In the genomic region with DNA sequence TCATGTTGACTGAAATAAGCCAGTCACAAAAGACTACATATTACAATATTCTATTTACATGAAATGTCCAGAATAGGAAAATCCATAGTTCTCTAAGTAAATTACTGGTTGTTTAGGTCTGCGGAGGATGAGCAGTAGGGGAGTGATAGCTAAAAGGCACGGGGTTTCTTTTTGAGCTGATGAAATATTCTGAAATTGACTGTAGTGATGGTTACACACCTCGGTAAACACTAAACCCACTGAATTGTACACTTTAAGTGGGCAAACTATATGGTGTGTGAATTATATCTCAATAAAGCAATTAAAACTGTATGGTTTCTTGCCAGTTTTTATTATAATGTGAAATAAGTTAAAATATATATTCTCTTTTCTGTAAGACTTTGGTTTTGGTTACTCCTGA, we compare ENCODE assay signal across 35 cellular contexts.
DNase-seq lines count a peak whose midpoint lies in the region; ATAC-seq, FAIRE-seq and TF ChIP-seq lines count a peak whose summit lies in the region.
"Had no signal": no experiment of that assay in that cellular context is flagged by ENCODE, and none has a peak within 500 bp of the region (broad histone marks: within the 10 kb centered on the region; RNA-seq: fewer than 3 reads in every experiment).

No MANE protein-coding gene starts in this region.

- in situ Hi-C loops in K562 (cut with MboI): no loop called here

- FAIRE-seq in K562 (lab: Jason Lieb, UNC): no peak
- FAIRE-seq: A549 had no signal

- H3K36me3 Mint-ChIP-seq in activated T-cell treated with anti-CD3 and anti-CD28 coated beads, Interleukin-2, amount 50 U/mL, for 72 hours (ENCODE audit: insufficient read depth in 2 of 2): no peaks in the 10 kb centered on the region
- H3K36me3 Mint-ChIP-seq: CD14-positive monocyte; CD4-positive, alpha-beta memory T cell; CD4-positive, CD25-positive, alpha-beta regulatory T cell; CD8-positive, alpha-beta memory T cell; CD8-positive, alpha-beta T cell had no signal

- H2AFZ ChIP-seq in K562 (ENCODE audit: low read depth, low read length): no peak overlapping the region

- ATAC-seq in activated T-cell treated with anti-CD3 and anti-CD28 coated beads, Interleukin-2, amount 50 U/mL, for 72 hours (replicated peaks in 1 of 2): no peak
- ATAC-seq in K562 (peak; percentile 76; the same call in 2 of the 3 replicates), sciatic nerve (no peak)
- ATAC-seq: A549; CD8-positive, alpha-beta T cell had no signal

- no peak overlapping the region for H3K4me2 ChIP-seq in K562 (ENCODE audit: insufficient read depth, low read length)
- H3K4me2 ChIP-seq: A549; BLaER1; BLaER1 treated with 17β-estradiol and CSF1 and Interleukin-3, amounts not matched to agents 10 nM and 100 nM had no signal

- no peaks in the 10 kb centered on the region for H3K9me3 Mint-ChIP-seq in activated T-cell treated with anti-CD3 and anti-CD28 coated beads, Interleukin-2, amount 50 U/mL, for 72 hours
- H3K9me3 Mint-ChIP-seq: CD4-positive, alpha-beta memory T cell; CD4-positive, alpha-beta T cell; CD4-positive, CD25-positive, alpha-beta regulatory T cell; CD8-positive, alpha-beta memory T cell; CD8-positive, alpha-beta T cell had no signal

- H4K20me1 ChIP-seq in K562 (replicated peaks; ENCODE audit: control insufficient read depth, insufficient read depth, low read length): no peaks in the 10 kb centered on the region
- H4K20me1 ChIP-seq: BLaER1; BLaER1 treated with 17β-estradiol and CSF1 and Interleukin-3, amounts not matched to agents 10 nM and 100 nM had no signal

- CTCF ChIA-PET in HEK293 (lab: Yijun Ruan, JAX) (no interaction called here), K562 (lab: Yijun Ruan, JAX; ENCODE audit: low intra/inter-chr PET ratio) (no interaction called here)

- no peak for DNase-seq in activated T-cell treated with anti-CD3 and anti-CD28 coated beads, Interleukin-2, amount 50 U/mL, for 72 hours
- DNase-seq in activated T-cell treated with anti-CD3 and anti-CD28 coated beads, Interleukin-2, amount 50 U/mL, for 1 hour: no peak
- DNase-seq in NCI-H69 (lab: John Stamatoyannopoulos, UW) (peak; percentile 29), K562 (ENCODE audit: extremely low read depth in 1 of 4, low spot score in 3 of 4) (no peak), sciatic nerve (ENCODE audit: low spot score) (no peak), A172 (ENCODE audit: low spot score) (no peak)
- DNase-seq in activated CD4-positive, alpha-beta T cell treated with anti-CD3 and anti-CD28 coated beads, Interleukin-2, amount 50 U/mL, for 4 hours: no peak
- DNase-seq: 8988T; ACHN; AML-193; BE2C; C1 segment of cervical spinal cord; Caco-2; Calu3; CD4-positive, alpha-beta memory T cell; CD4-positive, alpha-beta T cell; CD4-positive, CD25-positive, alpha-beta regulatory T cell; CD8-positive, alpha-beta memory T cell; CD8-positive, alpha-beta T cell; COR-L47; DMS 273 treated with DMSO at 0.1 percent for 48 hours; DMS153; DMS53; DMS79; DMS79 treated with DMSO at 0.1 percent for 48 hours; DND-41; EL had no signal

- peaks cover 28% of the 10 kb centered on the region for H3K27me3 Mint-ChIP-seq in activated T-cell treated with anti-CD3 and anti-CD28 coated beads, Interleukin-2, amount 50 U/mL, for 72 hours (ENCODE audit: low read depth)

- H3K27ac ChIP-seq in HEK293 (ENCODE audit: extremely low read depth, low read depth, low read length): no peak overlapping the region
- no peak overlapping the region for H3K27ac ChIP-seq in K562 (ENCODE audit: extremely low read depth, low read depth, low read length)
- H3K27ac ChIP-seq: 22Rv1; A549; BLaER1; BLaER1 treated with 17β-estradiol and CSF1 and Interleukin-3, amounts not matched to agents 10 nM and 100 nM; C4-2B had no signal

- TF ChIP-seq CTCF in HEK293 (tag by site-specific recombination; IDR thresholded peaks at IDR 0.05): no peak
- TF ChIP-seq CTCF in K562 (IDR thresholded peaks at IDR 0.05 in 2 of 3, conservative IDR thresholded peaks at IDR 0.05 in 1 of 3; ENCODE audit: insufficient read depth in 2 of 3, low read depth in 1 of 3, low read length in 3 of 3): no peak

- no peak for TF ChIP-seq POLR2A in K562 (conservative IDR thresholded peaks at IDR 0.05)

- no peaks in the 10 kb centered on the region for H3K9me1 ChIP-seq in K562 (ENCODE audit: control insufficient read depth, insufficient read depth, low read length)

- no peaks in the 10 kb centered on the region for H3K27me3 ChIP-seq in K562 (ENCODE audit: control insufficient read depth in 2 of 2, insufficient read depth in 2 of 2, low read length in 2 of 2)
- H3K27me3 ChIP-seq: BE2C; BLaER1; BLaER1 treated with 17β-estradiol and CSF1 and Interleukin-3, amounts not matched to agents 10 nM and 100 nM had no signal

- H3K4me3 ChIP-seq in HEK293 (ENCODE audit: low read depth, low read length) (no peak overlapping the region), K562 (no peak overlapping the region)
- H3K4me3 ChIP-seq: A549; BLaER1; BLaER1 treated with 17β-estradiol and CSF1 and Interleukin-3, amounts not matched to agents 10 nM and 100 nM had no signal

- H3K4me1 Mint-ChIP-seq in activated T-cell treated with anti-CD3 and anti-CD28 coated beads, Interleukin-2, amount 50 U/mL, for 72 hours (ENCODE audit: low read depth): no peaks in the 10 kb centered on the region
- H3K4me1 Mint-ChIP-seq: B cell; CD14-positive monocyte; CD4-positive, alpha-beta memory T cell; CD4-positive, CD25-positive, alpha-beta regulatory T cell; CD8-positive, alpha-beta memory T cell had no signal

- 0% methylated on average over 3 of the region's 3 CpGs for WGBS in K562 (ENCODE audit: insufficient coverage, low coverage, missing lambda C conversion rate)

- BruUV-seq in K562 (replicated peaks; lab: Mats Ljungman, UMichigan): no TSS peak

- H3K4me3 Mint-ChIP-seq in activated T-cell treated with anti-CD3 and anti-CD28 coated beads, Interleukin-2, amount 50 U/mL, for 72 hours: no peak overlapping the region
- H3K4me3 Mint-ChIP-seq: B cell; CD14-positive monocyte; CD4-positive, alpha-beta memory T cell; CD4-positive, alpha-beta T cell; CD4-positive, CD25-positive, alpha-beta regulatory T cell; CD8-positive, alpha-beta memory T cell; CD8-positive, alpha-beta T cell had no signal

- H3K79me2 ChIP-seq in K562 (ENCODE audit: control insufficient read depth, insufficient read depth, low read length): no peaks in the 10 kb centered on the region

- TF ChIP-seq EP300 in K562 (IDR thresholded peaks at IDR 0.05; ENCODE audit: low read length): peak; percentile 63; the same call in 1 of the 2 replicates

- intact Hi-C loops in K562 (cut with micrococcal nuclease) (no loop called here), sciatic nerve (cut with DNase I) (no loop called here)

- H3K36me3 ChIP-seq in HEK293 (ENCODE audit: control insufficient read depth in 2 of 2, insufficient read depth in 1 of 2, low read length in 2 of 2): no peaks in the 10 kb centered on the region
- H3K36me3 ChIP-seq in K562 (ENCODE audit: control insufficient read depth, insufficient read depth, low read length): no peaks in the 10 kb centered on the region
- H3K36me3 ChIP-seq: BE2C; BLaER1; BLaER1 treated with 17β-estradiol and CSF1 and Interleukin-3, amounts not matched to agents 10 nM and 100 nM had no signal

- POLR2A ChIA-PET in HEK293 (lab: Yijun Ruan, JAX) (no interaction called here), K562 (lab: Yijun Ruan, JAX) (no interaction called here)

- H3K4me1 ChIP-seq in HEK293 (ENCODE audit: control insufficient read depth, insufficient read depth, low read length): peaks cover 4% of the 10 kb centered on the region; the same call in 1 of the 2 replicates
- H3K4me1 ChIP-seq in K562 (replicated peaks in 1 of 2; ENCODE audit: control insufficient read depth in 2 of 2, insufficient read depth in 2 of 2, low read length in 2 of 2): no peaks in the 10 kb centered on the region; a peak in 1 of 5 replicates
- H3K4me1 ChIP-seq: A549; BE2C; BLaER1; BLaER1 treated with 17β-estradiol and CSF1 and Interleukin-3, amounts not matched to agents 10 nM and 100 nM; Caco-2 had no signal

- H3K9me3 ChIP-seq in HEK293 (ENCODE audit: control insufficient read depth, insufficient read depth, low read depth, low read length): no peaks in the 10 kb centered on the region
- H3K9me3 ChIP-seq in K562 (replicated peaks; ENCODE audit: control insufficient read depth, insufficient read depth, low read depth, low read length): no peaks in the 10 kb centered on the region
- H3K9me3 ChIP-seq: A549; BE2C; BLaER1; BLaER1 treated with 17β-estradiol and CSF1 and Interleukin-3, amounts not matched to agents 10 nM and 100 nM; Caco-2 had no signal

- H3K9ac ChIP-seq in K562 (ENCODE audit: insufficient read depth in 1 of 2, low read depth in 2 of 2, low read length in 2 of 2): no peak overlapping the region
- H3K9ac ChIP-seq: BLaER1; BLaER1 treated with 17β-estradiol and CSF1 and Interleukin-3, amounts not matched to agents 10 nM and 100 nM had no signal

- peak overlapping the region; percentile 70 for H3K27ac Mint-ChIP-seq in activated T-cell treated with anti-CD3 and anti-CD28 coated beads, Interleukin-2, amount 50 U/mL, for 72 hours
- H3K27ac Mint-ChIP-seq: B cell; CD14-positive monocyte; CD4-positive, alpha-beta memory T cell; CD4-positive, alpha-beta T cell; CD4-positive, CD25-positive, alpha-beta regulatory T cell; CD8-positive, alpha-beta memory T cell; CD8-positive, alpha-beta T cell had no signal

- no peak for TF ChIP-seq RAD21 in K562 (CRISPR knock-in tag; conservative IDR thresholded peaks at IDR 0.05 in 1 of 2, IDR thresholded peaks at IDR 0.05 in 1 of 2)

TF ChIP-seq in K562, 482 proteins besides CTCF, POLR2A, EP300 and RAD21 (continues in another document):
- TF ChIP-seq ATF4 (CRISPR knock-in tag; IDR thresholded peaks at IDR 0.05): peak; percentile 87
- peak; percentile 77 to 87; a peak in 2 of 4 replicates for TF ChIP-seq TRIM24 (IDR thresholded peaks at IDR 0.05)
- no peak for TF ChIP-seq GTF2E2 (tag; IDR thresholded peaks at IDR 0.05)
- no peak for TF ChIP-seq ZNF311 (CRISPR knock-in tag; IDR thresholded peaks at IDR 0.05)
- TF ChIP-seq NCOA1 (IDR thresholded peaks at IDR 0.05; ENCODE audit: low read depth): no peak
- TF ChIP-seq RNF2 (IDR thresholded peaks at IDR 0.05): no peak
- peak; percentile 77 for TF ChIP-seq ZNF766 (CRISPR knock-in tag; conservative IDR thresholded peaks at IDR 0.05)
